Comparison of ENCODE assay signal across 8 cellular contexts in genomic region chr5:89930591-89931383, GRCh38.
DNase-seq lines count a peak whose midpoint lies in the region; ATAC-seq, FAIRE-seq and TF ChIP-seq lines count a peak whose summit lies in the region.

No MANE protein-coding gene starts in this region.

- H3K27ac ChIP-seq in suprapubic skin: no peak overlapping the region

- no peaks in the 10 kb centered on the region for H3K4me1 Mint-ChIP-seq in activated CD4-positive, alpha-beta T cell treated with anti-CD3 and anti-CD28 coated beads for 36 hours

- no peaks in the 10 kb centered on the region for H3K36me3 ChIP-seq in suprapubic skin

- DNase-seq in ACHN: peak; percentile 55
- DNase-seq in choroid plexus epithelial cell (ENCODE audit: low read depth): peak; percentile 65
- DNase-seq in urothelium cell line (ENCODE audit: low spot score): peak; percentile 24
- DNase-seq in NK-92 (lab: John Stamatoyannopoulos, UW; ENCODE audit: unreplicated experiment): no peak
- no peak for DNase-seq in activated CD4-positive, alpha-beta T cell treated with anti-CD3 and anti-CD28 coated beads for 36 hours
- no peak for DNase-seq in suprapubic skin (ENCODE audit: low spot score in 2 of 2)

- 13% methylated on average over 5 of the region's 5 CpGs for WGBS in suprapubic skin

- H3K4me3 Mint-ChIP-seq in activated CD4-positive, alpha-beta T cell treated with anti-CD3 and anti-CD28 coated beads for 36 hours: no peak overlapping the region

- peak; percentile 78 for ATAC-seq in GM19468 (IDR thresholded peaks at IDR 0.05; ENCODE audit: extremely low read depth, unreplicated experiment)
- ATAC-seq in HG03565 (IDR thresholded peaks at IDR 0.05; ENCODE audit: unreplicated experiment): peak; percentile 79
- no peak for ATAC-seq in activated CD4-positive, alpha-beta T cell treated with anti-CD3 and anti-CD28 coated beads for 36 hours

- no peak for TF ChIP-seq EP300 in suprapubic skin (IDR thresholded peaks at IDR 0.05)

- POLR2A ChIA-PET in activated CD4-positive, alpha-beta T cell treated with anti-CD3 and anti-CD28 coated beads for 36 hours (lab: Charles Lee): no interaction called here

- no peak overlapping the region for H3K27ac Mint-ChIP-seq in activated CD4-positive, alpha-beta T cell treated with anti-CD3 and anti-CD28 coated beads for 36 hours

- CTCF ChIA-PET in activated CD4-positive, alpha-beta T cell treated with anti-CD3 and anti-CD28 coated beads for 36 hours (lab: Charles Lee): no interaction called here

- TF ChIP-seq POLR2A in suprapubic skin (IDR thresholded peaks at IDR 0.05): no peak

- no peaks in the 10 kb centered on the region for H3K36me3 Mint-ChIP-seq in activated CD4-positive, alpha-beta T cell treated with anti-CD3 and anti-CD28 coated beads for 36 hours (ENCODE audit: low read depth)

- H3K4me3 ChIP-seq in choroid plexus epithelial cell (ENCODE audit: low read depth, low read length) (no peak overlapping the region), suprapubic skin (no peak overlapping the region)

- H3K27me3 ChIP-seq in suprapubic skin: no peaks in the 10 kb centered on the region

- in situ Hi-C loops in ACHN (cut with HindIII; ENCODE audit: low pct_ligation_motif_present, low pct_unique_long_range_greater_than_20kb, low sequenced_read_pairs): no loop called here

- H3K9me3 Mint-ChIP-seq in activated CD4-positive, alpha-beta T cell treated with anti-CD3 and anti-CD28 coated beads for 36 hours (ENCODE audit: low read depth): no peaks in the 10 kb centered on the region

- no peaks in the 10 kb centered on the region for H3K27me3 Mint-ChIP-seq in activated CD4-positive, alpha-beta T cell treated with anti-CD3 and anti-CD28 coated beads for 36 hours

- intact Hi-C loops in activated CD4-positive, alpha-beta T cell treated with anti-CD3 and anti-CD28 coated beads for 36 hours (cut with DNase I, micrococcal nuclease): no loop called here

- H3K9me3 ChIP-seq in suprapubic skin: no peaks in the 10 kb centered on the region

- H3K4me1 ChIP-seq in suprapubic skin: no peaks in the 10 kb centered on the region

- TF ChIP-seq CTCF in choroid plexus epithelial cell (conservative IDR thresholded peaks at IDR 0.05; ENCODE audit: low read depth, low read length) (no peak), suprapubic skin (IDR thresholded peaks at IDR 0.05) (no peak)

- FAIRE-seq in urothelium cell line (lab: Jason Lieb, UNC): no peak

Comparison
In these comparisons a context has a peak if more than half of its experiments do, and no peak if none do; other contexts are left out.
1. DNase-seq: peak in ACHN (single experiment), choroid plexus epithelial cell (single experiment) and urothelium cell line (single experiment); none in NK-92 (single experiment), activated CD4-positive, alpha-beta T cell treated with anti-CD3 and anti-CD28 coated beads for 36 hours (single experiment) and suprapubic skin (0 of 2).